Comparison of ENCODE assay signal across 12 cellular contexts in the genomic region with DNA sequence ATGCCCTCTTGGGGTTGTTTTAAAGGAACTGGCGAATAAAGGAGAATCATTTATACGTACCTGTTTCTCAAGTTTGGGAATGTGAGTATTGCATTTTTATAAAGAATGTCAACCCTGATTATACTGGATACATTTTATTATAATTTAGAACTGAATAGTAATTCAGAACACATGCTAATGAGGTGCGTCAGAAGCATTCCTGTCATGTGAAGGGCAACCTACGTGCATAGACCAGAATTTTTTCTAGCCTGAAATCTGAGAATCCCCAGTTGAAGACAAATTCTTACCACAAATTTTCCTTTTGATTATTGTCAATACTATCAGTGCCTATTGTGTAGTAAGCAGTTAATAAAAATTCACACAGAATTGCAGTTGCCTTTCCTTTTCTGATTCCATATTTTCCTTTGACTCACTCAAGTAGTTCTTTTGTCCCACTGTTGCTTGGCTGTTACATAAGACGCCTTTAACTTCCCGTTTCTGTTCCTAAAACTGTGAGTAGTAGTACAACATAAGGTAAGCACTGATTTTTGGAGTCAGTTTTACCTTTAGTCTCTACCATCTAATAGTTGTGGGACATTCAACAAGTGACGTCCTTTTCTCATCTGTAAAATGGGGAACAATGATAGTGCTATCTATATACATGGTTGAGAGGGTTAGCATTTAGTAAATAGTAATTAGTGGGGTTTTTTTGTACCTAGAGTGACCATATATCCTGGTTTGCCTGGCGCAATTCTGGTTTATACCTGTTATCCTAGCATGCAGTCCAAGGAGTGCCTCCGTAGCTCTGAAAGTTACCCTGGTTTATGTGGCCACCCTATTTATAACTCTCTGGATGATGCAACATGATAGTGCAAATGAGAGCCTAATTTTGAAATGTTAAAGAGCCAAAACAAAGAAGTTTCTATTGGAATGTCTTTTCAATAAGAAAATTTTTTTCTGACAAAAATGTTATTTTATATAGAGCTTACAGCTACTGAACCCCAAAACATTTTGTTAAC. TPM values are rescaled to one million over a fixed set of nuclear protein-coding genes. Genes with fewer than 3 reads are reported as not detected.
DNase-seq lines count a peak whose midpoint lies in the region; ATAC-seq, FAIRE-seq and TF ChIP-seq lines count a peak whose summit lies in the region.
"Had no signal": no experiment of that assay in that cellular context is flagged by ENCODE, and none has a peak within 500 bp of the region (broad histone marks: within the 10 kb centered on the region; RNA-seq: fewer than 3 reads in every experiment).

No MANE protein-coding gene starts in this region.

- H3K4me2 ChIP-seq in smooth muscle cell, result peak overlapping the region; percentile 32

- peaks cover 9% of the 10 kb centered on the region for H3F3A ChIP-seq in smooth muscle cell (ENCODE audit: low read depth)

- H3K79me2 ChIP-seq in smooth muscle cell (ENCODE audit: low read depth), result peaks cover 100% of the 10 kb centered on the region

- H3K4me1 Mint-ChIP-seq in WTC11, result peaks cover 36% of the 10 kb centered on the region

- CTCF ChIA-PET in WTC11 (lab: Charles Lee), result no interaction called here

- no peaks in the 10 kb centered on the region for H3K36me3 Mint-ChIP-seq in WTC11

- peak overlapping the region; percentile 61 to 64 for H3K27ac ChIP-seq in kidney (ENCODE audit: low read depth in 2 of 2, low read length in 2 of 2)
- H3K27ac ChIP-seq in smooth muscle cell (ENCODE audit: low read depth), result peak overlapping the region; percentile 33
- H3K27ac ChIP-seq: 22Rv1 had no signal

- H4K20me1 ChIP-seq in smooth muscle cell (ENCODE audit: low read depth), result peaks cover 92% of the 10 kb centered on the region

- no peak for FAIRE-seq in kidney (lab: Jason Lieb, UNC)

- 83% methylated on average over 9 of the region's 9 CpGs for WGBS in smooth muscle cell (ENCODE audit: low lambda C conversion rate)

- TF ChIP-seq CTCF in WTC11 (IDR thresholded peaks at IDR 0.05), result no peak
- TF ChIP-seq CTCF in kidney (IDR thresholded peaks at IDR 0.05; ENCODE audit: borderline replicate concordance, extremely low read depth, insufficient read depth), result no peak
- TF ChIP-seq CTCF in smooth muscle cell (IDR thresholded peaks at IDR 0.05; ENCODE audit: borderline replicate concordance, insufficient read depth, poor library complexity, severe bottlenecking), result no peak

- peak overlapping the region; percentile 78 for H3K27ac Mint-ChIP-seq in WTC11
- H3K27ac Mint-ChIP-seq: activated naive CD8-positive, alpha-beta T cell treated with anti-CD3 and anti-CD28 coated beads, Interleukin-2, amount 10 ng/mL, durations not matched to agents 7 days and 5 days had no signal

- intact Hi-C loops in kidney (cut with DNase I), result no loop called here

- no peak for ATAC-seq in WTC11

- DNase-seq in NOMO-1 treated with DMSO at 0.1 percent for 48 hours (lab: John Stamatoyannopoulos, UW; ENCODE audit: unreplicated experiment) (peak; percentile 63), NOMO-1 treated with dmso at 0.1 percent for 144 hours (lab: John Stamatoyannopoulos, UW; ENCODE audit: unreplicated experiment) (no peak), WTC11 (ENCODE audit: low spot score) (no peak), kidney (no peak), smooth muscle cell (lab: John Stamatoyannopoulos, UW; ENCODE audit: unreplicated experiment) (no peak), NCI-H524 (lab: John Stamatoyannopoulos, UW) (no peak), hepatic stellate cell (ENCODE audit: low spot score) (no peak)
- DNase-seq in NK-92 treated with Interleukin-12 subunit alpha and Interleukin-12 subunit beta, amount 100 ng/mL, for 24 hours (lab: John Stamatoyannopoulos, UW), result no peak
- DNase-seq: activated naive CD8-positive, alpha-beta T cell treated with anti-CD3 and anti-CD28 coated beads, Interleukin-2, amount 10 ng/mL, durations not matched to agents 7 days and 5 days; NCI-H2029 treated with DMSO at 0.1 percent for 48 hours; T1000 had no signal

- H3K9ac ChIP-seq in kidney (ENCODE audit: low read length in 2 of 2) (peak overlapping the region in 1 of 2 donors; percentile 24), smooth muscle cell (ENCODE audit: low read depth) (no peak overlapping the region)

- POLR2A ChIA-PET in WTC11 (lab: Charles Lee), result interaction anchor here (0.6 kb wide), 1 partner anchor 438 kb away, joined by 3 read pairs; no protein-coding TSS in a partner anchor

- no peaks in the 10 kb centered on the region for H3K9me3 Mint-ChIP-seq in WTC11
- H3K9me3 Mint-ChIP-seq: activated naive CD8-positive, alpha-beta T cell treated with anti-CD3 and anti-CD28 coated beads, Interleukin-2, amount 10 ng/mL, durations not matched to agents 7 days and 5 days had no signal

- no peaks in the 10 kb centered on the region for H3K27me3 Mint-ChIP-seq in WTC11 (ENCODE audit: low read depth)
- H3K27me3 Mint-ChIP-seq: activated naive CD8-positive, alpha-beta T cell treated with anti-CD3 and anti-CD28 coated beads, Interleukin-2, amount 10 ng/mL, durations not matched to agents 7 days and 5 days had no signal

- H3K9me3 ChIP-seq in kidney (ENCODE audit: control insufficient read depth in 1 of 2, low read length in 2 of 2) (no peaks in the 10 kb centered on the region), smooth muscle cell (replicated peaks; ENCODE audit: low read depth) (no peaks in the 10 kb centered on the region)

- H3K36me3 ChIP-seq in kidney (ENCODE audit: control insufficient read depth in 1 of 2, insufficient read depth in 2 of 2, low read length in 2 of 2) (peaks cover 2 to 4% of the 10 kb centered on the region in 2 donors), smooth muscle cell (ENCODE audit: low read depth) (no peaks in the 10 kb centered on the region)

- H3K4me3 ChIP-seq in kidney (ENCODE audit: low read length in 2 of 2) (peak overlapping the region; percentile 1 to 30), smooth muscle cell (no peak overlapping the region)

- no peaks in the 10 kb centered on the region for H3K27me3 ChIP-seq in smooth muscle cell (ENCODE audit: low read depth)

- H3K4me1 ChIP-seq in kidney (ENCODE audit: control insufficient read depth in 1 of 2, insufficient read depth in 1 of 2, low read depth in 1 of 2, low read length in 2 of 2) (peaks cover 32 to 48% of the 10 kb centered on the region in 2 donors), smooth muscle cell (ENCODE audit: low read depth) (peaks cover 34% of the 10 kb centered on the region)

- H3K4me3 Mint-ChIP-seq in WTC11, result no peak overlapping the region
- H3K4me3 Mint-ChIP-seq: activated naive CD8-positive, alpha-beta T cell treated with anti-CD3 and anti-CD28 coated beads, Interleukin-2, amount 10 ng/mL, durations not matched to agents 7 days and 5 days had no signal

- no peak overlapping the region for H2AFZ ChIP-seq in smooth muscle cell (ENCODE audit: low read depth)

TF ChIP-seq in WTC11, 78 proteins besides CTCF, POLR2A, EP300 and RAD21 (continues in another document):
- TF ChIP-seq IRF2 (CRISPR knock-in tag; IDR thresholded peaks at IDR 0.05; ENCODE audit: borderline replicate concordance, low read depth), result no peak
- TF ChIP-seq, protein P1, sequence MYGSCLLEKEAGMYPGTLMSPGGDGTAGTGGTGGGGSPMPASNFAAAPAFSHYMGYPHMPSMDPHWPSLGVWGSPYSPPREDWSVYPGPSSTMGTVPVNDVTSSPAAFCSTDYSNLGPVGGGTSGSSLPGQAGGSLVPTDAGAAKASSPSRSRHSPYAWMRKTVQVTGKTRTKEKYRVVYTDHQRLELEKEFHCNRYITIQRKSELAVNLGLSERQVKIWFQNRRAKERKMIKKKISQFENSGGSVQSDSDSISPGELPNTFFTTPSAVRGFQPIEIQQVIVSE (CRISPR knock-in tag; IDR thresholded peaks at IDR 0.05; ENCODE audit: borderline replicate concordance), result no peak
- TF ChIP-seq, protein P2, sequence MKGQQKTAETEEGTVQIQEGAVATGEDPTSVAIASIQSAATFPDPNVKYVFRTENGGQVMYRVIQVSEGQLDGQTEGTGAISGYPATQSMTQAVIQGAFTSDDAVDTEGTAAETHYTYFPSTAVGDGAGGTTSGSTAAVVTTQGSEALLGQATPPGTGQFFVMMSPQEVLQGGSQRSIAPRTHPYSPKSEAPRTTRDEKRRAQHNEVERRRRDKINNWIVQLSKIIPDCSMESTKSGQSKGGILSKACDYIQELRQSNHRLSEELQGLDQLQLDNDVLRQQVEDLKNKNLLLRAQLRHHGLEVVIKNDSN (CRISPR knock-in tag; IDR thresholded peaks at IDR 0.05), result no peak
- TF ChIP-seq KAT7 (CRISPR knock-in tag; IDR thresholded peaks at IDR 0.05; ENCODE audit: borderline replicate concordance), result no peak
- TF ChIP-seq, protein P3, sequence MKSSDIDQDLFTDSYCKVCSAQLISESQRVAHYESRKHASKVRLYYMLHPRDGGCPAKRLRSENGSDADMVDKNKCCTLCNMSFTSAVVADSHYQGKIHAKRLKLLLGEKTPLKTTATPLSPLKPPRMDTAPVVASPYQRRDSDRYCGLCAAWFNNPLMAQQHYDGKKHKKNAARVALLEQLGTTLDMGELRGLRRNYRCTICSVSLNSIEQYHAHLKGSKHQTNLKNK (CRISPR knock-in tag; IDR thresholded peaks at IDR 0.05), result no peak

RNA-seq across cellular contexts. Expression of a gene that starts 5.4 kb away (rescaled TPM):
- total RNA-seq in WTC11 (2021), result 92.1 to 99.4 TPM (median 98.6 TPM) in 3 replicates
- 125 TPM for total RNA-seq in kidney
- 103 TPM for polyA plus RNA-seq in kidney (ENCODE audit: insufficient read depth, low read depth, low replicate concordance)
- 77.3 and 79.5 TPM in 2 replicates for total RNA-seq in smooth muscle cell
- polyA plus RNA-seq in smooth muscle cell, result 115 and 144 TPM in 2 replicates

RNA-seq across cellular contexts. Expression of a gene that starts 44.5 kb away (rescaled TPM):
- 36.8 to 42.8 TPM (median 38.2 TPM) in 3 replicates for total RNA-seq in WTC11 (2021)
- 31.1 TPM for total RNA-seq in kidney
- polyA plus RNA-seq in kidney (ENCODE audit: insufficient read depth, low read depth, low replicate concordance), result 9.5 TPM
- 26.2 and 31.2 TPM in 2 replicates for total RNA-seq in smooth muscle cell
- polyA plus RNA-seq in smooth muscle cell, result 22.5 and 26.0 TPM in 2 replicates
